2 cellular contexts compared by ENCODE assay signal in the genomic region with DNA sequence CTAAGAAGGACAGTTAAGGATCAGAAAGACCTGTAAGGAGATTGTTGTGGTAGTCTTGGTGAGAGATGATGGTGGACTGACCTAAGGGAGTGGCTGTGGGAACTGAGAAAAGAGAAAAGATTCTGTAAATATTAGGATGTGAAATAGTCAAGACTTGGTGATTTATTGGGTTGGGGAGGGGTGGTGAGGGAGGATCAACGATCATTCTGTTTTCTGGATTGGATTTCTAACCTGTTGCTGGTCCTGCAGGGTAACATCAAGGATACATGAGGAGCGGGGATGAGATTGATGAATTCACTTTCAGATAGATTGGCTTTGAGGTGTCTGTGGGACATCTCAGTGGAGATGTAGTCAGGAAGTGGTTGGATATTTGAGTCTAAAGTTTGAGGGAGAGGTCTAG.
TF ChIP-seq lines count a peak whose summit lies in the region.

No MANE protein-coding gene starts in this region.

TF ChIP-seq in GM23338, 12 proteins besides CTCF, POLR2A, EP300 and RAD21:
- no peak for TF ChIP-seq POLR2AphosphoS5 (IDR thresholded peaks at IDR 0.05; ENCODE audit: low read depth)
- TF ChIP-seq NANOG (IDR thresholded peaks at IDR 0.05; ENCODE audit: borderline replicate concordance): no peak
- TF ChIP-seq EZH2 (IDR thresholded peaks at IDR 0.05; ENCODE audit: low read depth, unreplicated experiment): no peak

TF ChIP-seq in HEK293T, 16 proteins besides CTCF, POLR2A, EP300 and RAD21:
- TF ChIP-seq, protein P1, sequence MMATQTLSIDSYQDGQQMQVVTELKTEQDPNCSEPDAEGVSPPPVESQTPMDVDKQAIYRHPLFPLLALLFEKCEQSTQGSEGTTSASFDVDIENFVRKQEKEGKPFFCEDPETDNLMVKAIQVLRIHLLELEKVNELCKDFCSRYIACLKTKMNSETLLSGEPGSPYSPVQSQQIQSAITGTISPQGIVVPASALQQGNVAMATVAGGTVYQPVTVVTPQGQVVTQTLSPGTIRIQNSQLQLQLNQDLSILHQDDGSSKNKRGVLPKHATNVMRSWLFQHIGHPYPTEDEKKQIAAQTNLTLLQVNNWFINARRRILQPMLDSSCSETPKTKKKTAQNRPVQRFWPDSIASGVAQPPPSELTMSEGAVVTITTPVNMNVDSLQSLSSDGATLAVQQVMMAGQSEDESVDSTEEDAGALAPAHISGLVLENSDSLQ (IDR thresholded peaks at IDR 0.05): no peak
- no peak for TF ChIP-seq TARDBP (IDR thresholded peaks at IDR 0.05)
- no peak for TF ChIP-seq L3MBTL2 (conservative IDR thresholded peaks at IDR 0.05)
- no peak for TF ChIP-seq NFRKB (IDR thresholded peaks at IDR 0.05)
- TF ChIP-seq BHLHE40 (IDR thresholded peaks at IDR 0.05; ENCODE audit: borderline replicate concordance): no peak
- TF ChIP-seq FOXA1 (IDR thresholded peaks at IDR 0.05): no peak
- TF ChIP-seq FOXK2 (IDR thresholded peaks at IDR 0.05): no peak
- TF ChIP-seq SP1 (IDR thresholded peaks at IDR 0.05): no peak
- TF ChIP-seq ELF4 (IDR thresholded peaks at IDR 0.05): no peak
- TF ChIP-seq CTBP1 (IDR thresholded peaks at IDR 0.05; ENCODE audit: borderline replicate concordance): no peak
